Comparison of ENCODE assay signal across 9 cellular contexts in genomic region chr3:138433892-138434275, GRCh38. TPM values are rescaled to one million over a fixed set of nuclear protein-coding genes. Genes with fewer than 3 reads are reported as not detected.
A peak's percentile ranks its signal among the peaks of the same experiment; 100 is the strongest.
DNase-seq lines count a peak whose midpoint lies in the region; ATAC-seq and TF ChIP-seq lines count a peak whose summit lies in the region.
"Had no signal": no experiment of that assay in that cellular context is flagged by ENCODE, and none has a peak within 500 bp of the region (broad histone marks: within the 10 kb centered on the region; RNA-seq: fewer than 3 reads in every experiment).

No MANE protein-coding gene starts in this region.

- peak overlapping the region in 1 of 59 donors; percentile 49 for H3K27ac ChIP-seq in dorsolateral prefrontal cortex

- H3K4me1 Mint-ChIP-seq in stimulated activated naive CD8-positive, alpha-beta T cell treated with anti-CD3 and anti-CD28 coated beads, Interleukin-15, amount 100 ng/mL, for 72 hours = peaks cover 17% of the 10 kb centered on the region
- no peaks in the 10 kb centered on the region for H3K4me1 Mint-ChIP-seq in nephron progenitor cell

- peaks cover 76% of the 10 kb centered on the region for H3K27me3 Mint-ChIP-seq in stimulated activated naive CD8-positive, alpha-beta T cell treated with anti-CD3 and anti-CD28 coated beads, Interleukin-15, amount 100 ng/mL, for 72 hours
- peaks cover 94% of the 10 kb centered on the region for H3K27me3 Mint-ChIP-seq in nephron progenitor cell (ENCODE audit: low read depth, poor library complexity)

- H3K36me3 Mint-ChIP-seq in nephron progenitor cell (ENCODE audit: low read depth) = no peaks in the 10 kb centered on the region

- peak overlapping the region; percentile 86 to 90 for H3K4me3 Mint-ChIP-seq in stimulated activated naive CD8-positive, alpha-beta T cell treated with anti-CD3 and anti-CD28 coated beads, Interleukin-15, amount 100 ng/mL, for 72 hours
- peak overlapping the region; percentile 73 for H3K4me3 Mint-ChIP-seq in nephron progenitor cell

- peaks cover 0 to 17% (median 0%) of the 10 kb centered on the region in 45 donors for H3K27me3 ChIP-seq in dorsolateral prefrontal cortex

- no peak for TF ChIP-seq CTCF in dorsolateral prefrontal cortex (IDR thresholded peaks at IDR 0.05 in 54 of 56, conservative IDR thresholded peaks at IDR 0.05 in 2 of 56; ENCODE audit: low read depth in 1 of 56, partially characterized antibody in 56 of 56)
- no peak for TF ChIP-seq CTCF in nephron progenitor cell (IDR thresholded peaks at IDR 0.05)

- no peak overlapping the region for H3K27ac Mint-ChIP-seq in stimulated activated naive CD8-positive, alpha-beta T cell treated with anti-CD3 and anti-CD28 coated beads, Interleukin-15, amount 100 ng/mL, for 72 hours
- no peak overlapping the region for H3K27ac Mint-ChIP-seq in nephron progenitor cell

- no peaks in the 10 kb centered on the region for H3K9me3 Mint-ChIP-seq in stimulated activated naive CD8-positive, alpha-beta T cell treated with anti-CD3 and anti-CD28 coated beads, Interleukin-15, amount 100 ng/mL, for 72 hours
- H3K9me3 Mint-ChIP-seq in nephron progenitor cell = peaks cover 27% of the 10 kb centered on the region

- ATAC-seq in stimulated activated naive CD8-positive, alpha-beta T cell treated with anti-CD3 and anti-CD28 coated beads, Interleukin-15, amount 100 ng/mL, for 72 hours = no peak
- no peak for ATAC-seq in stimulated activated naive CD8-positive, alpha-beta T cell treated with anti-CD3 and anti-CD28 coated beads, Interleukin-15, Interleukin-2, amounts not matched to agents 100 U/mL and 50 U/mL, for 24 hours
- ATAC-seq in HG02678 (IDR thresholded peaks at IDR 0.05; ENCODE audit: unreplicated experiment) (no peak), HG02885 (IDR thresholded peaks at IDR 0.05; ENCODE audit: poor library complexity, unreplicated experiment) (no peak)

- H3K4me3 ChIP-seq in dorsolateral prefrontal cortex = peak overlapping the region; percentile 31 to 81 (median 68)

- no peak for DNase-seq in stimulated activated naive CD8-positive, alpha-beta T cell treated with anti-CD3 and anti-CD28 coated beads, Interleukin-15, amount 100 ng/mL, for 72 hours
- DNase-seq in stimulated activated naive CD8-positive, alpha-beta T cell treated with anti-CD3 and anti-CD28 coated beads, Interleukin-15, Interleukin-2, amounts not matched to agents 100 U/mL and 50 U/mL, for 24 hours = no peak
- DNase-seq in dorsolateral prefrontal cortex (no peak), nephron progenitor cell (no peak), activated gamma-delta T cell treated with Interleukin-2 at 50 U/mL for 16 hours (no peak), G401 (ENCODE audit: low spot score) (no peak)

- in situ Hi-C loops in G401 (cut with HindIII; ENCODE audit: low sequenced_read_pairs) = no loop called here

- intact Hi-C loops in dorsolateral prefrontal cortex (cut with DNase I) = no loop called here

RNA-seq across cellular contexts. Expression of gene ESYT3, which starts 0.5 kb away (rescaled TPM):
- total RNA-seq in dorsolateral prefrontal cortex = 10 to 100 TPM in 119 of 120 experiments, 1 to 10 TPM in 1; 9.6 to 48.4 (median 21.3) TPM
- not detected in 2 replicates for total RNA-seq in G401 (2014; rRNA removed; shearing (Covaris generic))
- total RNA-seq: glomerular endothelial cell had no signal

Comparison
In these comparisons a context has a peak if more than half of its experiments do, and no peak if none do; other contexts are left out.
1. RNA of gene ESYT3, which starts 0.5 kb away (total RNA-seq): 9.6 to 48.4 TPM in dorsolateral prefrontal cortex; not detected in G401; every median in the first group is over 10 times any median in the second.